Comparison of ENCODE assay signal across 10 cellular contexts in genomic region chr12:24661657-24662096, GRCh38.
DNase-seq lines count a peak whose midpoint lies in the region.
"Had no signal": no experiment of that assay in that cellular context is flagged by ENCODE, and none has a peak within 500 bp of the region (broad histone marks: within the 10 kb centered on the region; RNA-seq: fewer than 3 reads in every experiment).

No MANE protein-coding gene starts in this region.

- no peaks in the 10 kb centered on the region for H3K27me3 ChIP-seq in adipocyte (replicated peaks; ENCODE audit: control insufficient read depth, insufficient read depth, low read length)

- peak; percentile 51 for DNase-seq in HT1080 (ENCODE audit: low read depth)
- peak; percentile 69 for DNase-seq in adipocyte (ENCODE audit: low read depth)
- peak; percentile 97 for DNase-seq in iris pigment epithelial cell (ENCODE audit: low read depth)
- DNase-seq in substantia nigra (lab: John Stamatoyannopoulos, UW), result peak in 36 of 49 donors; percentile 1 to 76 (median 14)
- DNase-seq in DMS 273 (lab: John Stamatoyannopoulos, UW; ENCODE audit: unreplicated experiment), result no peak
- DNase-seq in inferior parietal cortex (ENCODE audit: extremely low spot score), result no peak
- no peak for DNase-seq in activated effector memory CD4-positive, alpha-beta T cell treated with Interleukin-2 at 50 U/mL for 16 hours
- no peak for DNase-seq in NCI-H2227 (lab: John Stamatoyannopoulos, UW; ENCODE audit: unreplicated experiment)
- DNase-seq: activated CD4-positive, alpha-beta T cell treated with anti-CD3 and anti-CD28 coated beads, Interleukin-2, amount 10 ng/mL, durations not matched to agents 24 days and 14 days; NCI-H1048 had no signal

- H3K9me3 ChIP-seq in adipocyte (ENCODE audit: control insufficient read depth, low read length), result peaks cover 3% of the 10 kb centered on the region

- no peak overlapping the region for H3K27ac ChIP-seq in substantia nigra (ENCODE audit: low read depth, low read length, poor library complexity, severe bottlenecking)

- peaks cover 13% of the 10 kb centered on the region for H3K4me1 ChIP-seq in adipocyte (ENCODE audit: control insufficient read depth, insufficient read depth, low read length)

- no peak overlapping the region for H3K4me3 ChIP-seq in adipocyte (ENCODE audit: low read length)

- no peak overlapping the region for H3K9ac ChIP-seq in adipocyte (ENCODE audit: low read length)

- H3K36me3 ChIP-seq in adipocyte (ENCODE audit: control insufficient read depth, insufficient read depth, low read length, severe bottlenecking), result no peaks in the 10 kb centered on the region

Comparison
In these comparisons a context has a peak if more than half of its experiments do, and no peak if none do; other contexts are left out.
1. DNase-seq: peak in HT1080 (single experiment), adipocyte (single experiment), iris pigment epithelial cell (single experiment) and substantia nigra (36 of 49); none in DMS 273 (single experiment), inferior parietal cortex (single experiment), activated effector memory CD4-positive, alpha-beta T cell treated with Interleukin-2 at 50 U/mL for 16 hours (single experiment) and NCI-H2227 (single experiment).